In the genomic region with DNA sequence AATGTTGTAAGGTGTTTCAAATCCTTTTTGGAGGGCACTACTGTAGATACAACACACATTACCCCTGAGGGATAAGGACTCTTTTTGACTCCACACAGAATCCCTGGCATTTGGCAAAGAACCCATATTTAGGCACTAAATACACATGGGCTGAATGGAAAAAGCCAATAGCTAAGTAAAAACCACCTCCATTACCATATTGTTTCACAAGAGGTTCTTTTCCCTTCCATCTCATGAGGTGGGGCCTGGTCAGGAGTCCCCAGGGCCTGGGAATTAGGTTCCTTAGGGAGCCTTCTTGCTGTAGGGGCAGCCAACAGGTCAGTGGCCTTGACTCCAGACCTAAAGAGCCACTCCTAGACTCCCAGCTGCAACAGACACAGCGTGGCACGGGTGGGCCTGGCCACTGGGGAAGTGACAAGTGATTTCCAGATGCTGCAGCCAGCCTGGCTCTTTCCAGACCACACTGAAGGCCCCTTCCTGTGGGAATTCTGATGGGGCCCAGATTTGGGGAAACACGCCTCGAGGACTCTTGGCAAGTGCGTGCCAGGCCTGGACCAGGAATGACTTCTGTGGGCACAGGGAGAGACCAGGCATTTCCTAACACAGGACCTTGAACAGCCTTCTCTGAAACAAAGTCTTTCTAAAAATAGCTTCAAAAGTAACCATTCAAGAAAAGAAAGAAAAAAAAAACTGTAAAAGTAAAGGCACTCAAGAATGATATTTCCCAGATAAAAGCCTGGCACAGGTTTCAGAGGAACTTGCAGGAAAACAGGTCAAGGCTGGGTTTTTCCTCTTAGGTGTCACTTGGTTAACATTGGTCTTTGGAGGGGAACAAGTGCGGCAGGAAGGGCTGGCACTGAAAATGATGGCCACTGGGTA, we compare ENCODE assay signal across 1 cellular context.
TF ChIP-seq lines count a peak whose summit lies in the region.

No MANE protein-coding gene starts in this region.

TF ChIP-seq in WTC11, 78 proteins besides CTCF, POLR2A, EP300 and RAD21 (continued from another document):
- TF ChIP-seq PRDM15 (CRISPR knock-in tag; IDR thresholded peaks at IDR 0.05), result no peak
- no peak for TF ChIP-seq HMGA2 (CRISPR knock-in tag; IDR thresholded peaks at IDR 0.05)
- no peak for TF ChIP-seq NFATC4 (CRISPR knock-in tag; IDR thresholded peaks at IDR 0.05)
- TF ChIP-seq GTF2I (CRISPR knock-in tag; conservative IDR thresholded peaks at IDR 0.05), result no peak
- no peak for TF ChIP-seq ZNF232 (CRISPR knock-in tag; IDR thresholded peaks at IDR 0.05)
- TF ChIP-seq TEAD1 (CRISPR knock-in tag; IDR thresholded peaks at IDR 0.05), result no peak
- TF ChIP-seq FOXK1 (CRISPR knock-in tag; IDR thresholded peaks at IDR 0.05), result no peak
- TF ChIP-seq ZNF423 (CRISPR knock-in tag; IDR thresholded peaks at IDR 0.05), result no peak
- no peak for TF ChIP-seq SOX15 (CRISPR knock-in tag; IDR thresholded peaks at IDR 0.05)
